In genomic region chr3:23740517-23741402, GRCh38 we compare ENCODE assay signal across 9 cellular contexts.
DNase-seq lines count a peak whose midpoint lies in the region; ATAC-seq, FAIRE-seq and TF ChIP-seq lines count a peak whose summit lies in the region.
"Had no signal": no experiment of that assay in that cellular context is flagged by ENCODE, and none has a peak within 500 bp of the region (broad histone marks: within the 10 kb centered on the region; RNA-seq: fewer than 3 reads in every experiment).

No MANE protein-coding gene starts in this region.

- H3K9ac ChIP-seq in PC-3 (ENCODE audit: low read length) (peak overlapping the region; percentile 84), H1 (replicated peaks in 1 of 4; ENCODE audit: extremely low read depth in 1 of 4, low read depth in 3 of 4, low read length in 3 of 4) (no peak overlapping the region)

- H4K8ac ChIP-seq in H1 (ENCODE audit: extremely low read depth, insufficient read depth, low read length) = no peak overlapping the region

- no peaks in the 10 kb centered on the region for H3K9me3 Mint-ChIP-seq in stimulated activated naive CD8-positive, alpha-beta T cell treated with anti-CD3 and anti-CD28 coated beads, Interleukin-15, Interleukin-2, amounts not matched to agents 100 ng/mL and 50 ng/mL, for 24 hours

- H2AK5ac ChIP-seq in H1 (ENCODE audit: low read depth, low read length) = no peak overlapping the region

- TF ChIP-seq POLR2A in H1 (IDR thresholded peaks at IDR 0.05; ENCODE audit: control extremely low read depth in 1 of 2, low read depth in 2 of 2, low read length in 2 of 2) = no peak

- TF ChIP-seq CTCF in heart right ventricle (IDR thresholded peaks at IDR 0.05) = no peak
- TF ChIP-seq CTCF in PC-3 (conservative IDR thresholded peaks at IDR 0.05; ENCODE audit: low read depth, low read length) = no peak
- TF ChIP-seq CTCF in H1 (IDR thresholded peaks at IDR 0.05; ENCODE audit: control extremely low read depth in 1 of 3, insufficient read depth in 1 of 3, low read depth in 1 of 3, low read length in 3 of 3) = no peak

- DNase-seq in heart right ventricle = no peak
- no peak for DNase-seq in Right ventricle myocardium superior
- peak; percentile 100 for DNase-seq in PC-3
- DNase-seq in H1 (ENCODE audit: low read depth in 1 of 2, low spot score in 2 of 2) = no peak
- no peak for DNase-seq in NCI-H1694 treated with DMSO at 0.1 percent for 48 hours (lab: John Stamatoyannopoulos, UW)
- DNase-seq in iPS-NIHi11 (ENCODE audit: low spot score) = no peak

- peaks cover 2% of the 10 kb centered on the region; the same call in 1 of the 2 replicates for H3K23me2 ChIP-seq in H1 (ENCODE audit: low read depth, low read length)

- no peak overlapping the region; the same call in 1 of the 2 replicates for H3K18ac ChIP-seq in H1 (ENCODE audit: extremely low read depth, low read length)

- H3K4me1 ChIP-seq in heart right ventricle = peaks cover 0 to 32% (median 23%) of the 10 kb centered on the region in 9 donors
- H3K4me1 ChIP-seq in PC-3 (ENCODE audit: insufficient read depth, low read length) = peaks cover 57% of the 10 kb centered on the region
- H3K4me1 ChIP-seq in H1 (replicated peaks in 1 of 4; ENCODE audit: control insufficient read depth in 3 of 4, insufficient read depth in 4 of 4, low read length in 3 of 4) = peaks cover 8 to 20% (median 12%) of the 10 kb centered on the region in 4 experiments; a peak in 6 of 7 replicates

- peaks cover 28% of the 10 kb centered on the region for H3K27me3 Mint-ChIP-seq in stimulated activated naive CD8-positive, alpha-beta T cell treated with anti-CD3 and anti-CD28 coated beads, Interleukin-15, Interleukin-2, amounts not matched to agents 100 ng/mL and 50 ng/mL, for 24 hours

- H3K27ac ChIP-seq in heart right ventricle (peak overlapping the region in 2 of 10 donors; percentile 38 to 60), PC-3 (ENCODE audit: low read length) (peak overlapping the region; percentile 96), H1 (ENCODE audit: low read depth, low read length) (no peak overlapping the region)

- TSS peak; percentile 67 for BruUV-seq in PC-3 (replicated peaks; lab: Mats Ljungman, UMichigan)

- CTCF ChIA-PET in PC-3 (lab: Charles Lee) (interaction anchor here (0.8 to 1.5 kb wide), 2 partner anchors 21 to 28 kb away, joined by 4 read pairs; no protein-coding TSS in a partner anchor), H1 (lab: Charles Lee; ENCODE audit: partially characterized antibody) (interaction anchor here (0.6 to 1.4 kb wide), 2 partner anchors 11 to 1556 kb away, joined by 3 to 5 read pairs; no protein-coding TSS in a partner anchor)

- no peaks in the 10 kb centered on the region for H3K79me1 ChIP-seq in H1 (ENCODE audit: low read depth, low read length)

- peaks cover 11% of the 10 kb centered on the region for H3F3A ChIP-seq in PC-3 (ENCODE audit: low read length, unreplicated experiment)

- H3K4me3 Mint-ChIP-seq in stimulated activated naive CD8-positive, alpha-beta T cell treated with anti-CD3 and anti-CD28 coated beads, Interleukin-15, Interleukin-2, amounts not matched to agents 100 ng/mL and 50 ng/mL, for 24 hours = no peak overlapping the region

- H3K9me3 ChIP-seq in heart right ventricle (no peaks in the 10 kb centered on the region), PC-3 (ENCODE audit: low read length) (no peaks in the 10 kb centered on the region), H1 (ENCODE audit: insufficient read depth in 2 of 2, low read depth in 1 of 2, low read length in 1 of 2) (no peaks in the 10 kb centered on the region)

- H3K36me3 Mint-ChIP-seq in stimulated activated naive CD8-positive, alpha-beta T cell treated with anti-CD3 and anti-CD28 coated beads, Interleukin-15, Interleukin-2, amounts not matched to agents 100 ng/mL and 50 ng/mL, for 24 hours (ENCODE audit: low read depth) = no peaks in the 10 kb centered on the region

- H4K20me1 ChIP-seq in PC-3 (ENCODE audit: low read length) (no peaks in the 10 kb centered on the region), H1 (replicated peaks in 1 of 2; ENCODE audit: control insufficient read depth in 1 of 2, insufficient read depth in 2 of 2, low read length in 2 of 2) (no peaks in the 10 kb centered on the region)

- H3K36me3 ChIP-seq in heart right ventricle = no peaks in the 10 kb centered on the region
- no peaks in the 10 kb centered on the region for H3K36me3 ChIP-seq in PC-3 (ENCODE audit: low read depth, low read length)
- no peaks in the 10 kb centered on the region for H3K36me3 ChIP-seq in H1 (ENCODE audit: control insufficient read depth in 2 of 4, insufficient read depth in 4 of 4, low read length in 3 of 4)

- H3K27ac Mint-ChIP-seq in stimulated activated naive CD8-positive, alpha-beta T cell treated with anti-CD3 and anti-CD28 coated beads, Interleukin-15, Interleukin-2, amounts not matched to agents 100 ng/mL and 50 ng/mL, for 24 hours = peak overlapping the region; percentile 32

- H3K27me3 ChIP-seq in heart right ventricle (no peaks in the 10 kb centered on the region), PC-3 (ENCODE audit: low read length) (no peaks in the 10 kb centered on the region), H1 (replicated peaks in 1 of 4; ENCODE audit: control insufficient read depth in 3 of 4, extremely low read depth in 1 of 4, insufficient read depth in 3 of 4, low read length in 3 of 4) (peaks cover 10 to 40% (median 35%) of the 10 kb centered on the region in 4 experiments)

- ATAC-seq in heart right ventricle (peak in 6 of 8 donors; percentile 11 to 72 (median 62)), Right ventricle myocardium superior (ENCODE audit: poor library complexity) (no peak), HG02943 (IDR thresholded peaks at IDR 0.05; ENCODE audit: low read depth, unreplicated experiment) (peak; percentile 74), PC-3 (peak; percentile 80)

- no peak overlapping the region for H2AFZ ChIP-seq in PC-3 (ENCODE audit: low read length)
- no peak overlapping the region for H2AFZ ChIP-seq in H1 (ENCODE audit: low read length)

- peak overlapping the region; percentile 18 for H2BK120ac ChIP-seq in H1 (replicated peaks; ENCODE audit: low read depth, low read length)

- H3K79me2 ChIP-seq in PC-3 (ENCODE audit: low read length) = no peaks in the 10 kb centered on the region
- no peaks in the 10 kb centered on the region for H3K79me2 ChIP-seq in H1 (ENCODE audit: control insufficient read depth in 1 of 2, insufficient read depth in 2 of 2, low read length in 2 of 2)

- H3K4me3 ChIP-seq in heart right ventricle (no peak overlapping the region), PC-3 (ENCODE audit: low read length) (peak overlapping the region; percentile 64), H1 (ENCODE audit: extremely low read depth in 1 of 4, insufficient read depth in 2 of 4, low read depth in 3 of 4, low read length in 4 of 4) (no peak overlapping the region)
- H3K4me3 ChIP-seq: skin epidermis had no signal

- H3K23ac ChIP-seq in H1 (ENCODE audit: insufficient read length) = no peak overlapping the region

- no peak overlapping the region for H4K5ac ChIP-seq in H1 (ENCODE audit: insufficient read length, low read depth, low read length)

- POLR2A ChIA-PET in PC-3 (lab: Charles Lee; ENCODE audit: unreplicated experiment) = interaction anchor here (0.6 kb wide), 2 partner anchors 69 to 224 kb away, joined by 3 read pairs; no protein-coding TSS in a partner anchor
- POLR2A ChIA-PET in H1 (lab: Charles Lee; ENCODE audit: partially characterized antibody) = interaction anchor here (0.9 kb wide), 1 partner anchor 176 kb away, joined by 3 read pairs; the partner anchor contains the start of genes NKIRAS1 and RPL15

- H3K56ac ChIP-seq in H1 (replicated peaks; ENCODE audit: insufficient read length, low read depth, low read length) = no peak overlapping the region

- no peak for TF ChIP-seq EP300 in H1 (IDR thresholded peaks at IDR 0.05; ENCODE audit: borderline replicate concordance in 1 of 2, low read depth in 2 of 2, low read length in 2 of 2)

- no peak for FAIRE-seq in H1 (lab: Jason Lieb, UNC)

- H3K4me1 Mint-ChIP-seq in stimulated activated naive CD8-positive, alpha-beta T cell treated with anti-CD3 and anti-CD28 coated beads, Interleukin-15, Interleukin-2, amounts not matched to agents 100 ng/mL and 50 ng/mL, for 24 hours (ENCODE audit: low read depth) = peaks cover 23% of the 10 kb centered on the region

- no peak overlapping the region for H4K91ac ChIP-seq in H1 (replicated peaks; ENCODE audit: insufficient read length, low read length)

- H2BK20ac ChIP-seq in H1 (ENCODE audit: low read length) = no peak overlapping the region

- no peak for TF ChIP-seq RAD21 in H1 (IDR thresholded peaks at IDR 0.05 in 1 of 2, conservative IDR thresholded peaks at IDR 0.05 in 1 of 2; ENCODE audit: low read depth in 2 of 2, low read length in 2 of 2)

- H3K9me2 ChIP-seq in PC-3 (replicated peaks; ENCODE audit: low read length) = no peaks in the 10 kb centered on the region

- H3K4ac ChIP-seq in H1 (replicated peaks; ENCODE audit: insufficient read length, low read depth, low read length) = no peak overlapping the region

- WGBS in heart right ventricle, 2 donors = 73 to 81% methylated on average over 8 of the region's 8 CpGs
- WGBS in H1 (ENCODE audit: extremely low coverage in 1 of 2, insufficient coverage in 1 of 2, insufficient read length in 1 of 2, insufficient replicate concordance in 2 of 2, low coverage in 1 of 2, low lambda C conversion rate in 2 of 2, missing lambda C conversion rate in 1 of 2), 2 experiments = 68% methylated on average over 8 of the region's 8 CpGs; no CpG with 5 or more reads in 1 of the 2 experiments

- no peak overlapping the region for H2BK15ac ChIP-seq in H1 (ENCODE audit: low read length)

- no peak overlapping the region for H2BK5ac ChIP-seq in H1 (ENCODE audit: low read depth, low read length)

- H3K14ac ChIP-seq in H1 (ENCODE audit: insufficient read length) = no peak overlapping the region

- no peak overlapping the region for H2BK12ac ChIP-seq in H1 (ENCODE audit: low read depth, low read length)

- peak overlapping the region; percentile 88 for H3K4me2 ChIP-seq in PC-3 (ENCODE audit: low read length)
- H3K4me2 ChIP-seq in H1 (ENCODE audit: insufficient read depth in 1 of 2, low read depth in 2 of 2, low read length in 2 of 2) = 0 out of 4 replicates have a peak overlapping the region, but pooled peaks of 1 of the 2 experiments have one; percentile 12

- intact Hi-C loops in heart right ventricle (cut with DNase I) = no loop called here
- intact Hi-C loops in Right ventricle myocardium superior (cut with DNase I) = no loop called here
- intact Hi-C loops in PC-3 (cut with micrococcal nuclease) = loop anchor here (1.0 to 10.0 kb wide), 8 partner anchors 28 to 418 kb away; no protein-coding TSS in a partner anchor

TF ChIP-seq in H1, 55 proteins besides CTCF, POLR2A, EP300 and RAD21:
- TF ChIP-seq TAF1 (IDR thresholded peaks at IDR 0.05; ENCODE audit: low read depth, low read length) (no peak), JUND (IDR thresholded peaks at IDR 0.05; ENCODE audit: low read length) (peak; percentile 46; the same call in 1 of the 2 replicates), MAFK (IDR thresholded peaks at IDR 0.05; ENCODE audit: low read depth, low read length) (peak; percentile 36; the same call in 1 of the 2 replicates)
